Comparison of ENCODE assay signal across 11 cellular contexts in genomic region chr21:42534361-42534900, GRCh38. TPM values are rescaled to one million over a fixed set of nuclear protein-coding genes. Genes with fewer than 3 reads are reported as not detected.
A peak's percentile ranks its signal among the peaks of the same experiment; 100 is the strongest.
DNase-seq lines count a peak whose midpoint lies in the region; ATAC-seq and TF ChIP-seq lines count a peak whose summit lies in the region.
"Had no signal": no experiment of that assay in that cellular context is flagged by ENCODE, and none has a peak within 500 bp of the region (broad histone marks: within the 10 kb centered on the region; RNA-seq: fewer than 3 reads in every experiment).

No MANE protein-coding gene starts in this region.

- peaks cover 0 to 12% of the 10 kb centered on the region in 2 donors for H3K4me1 ChIP-seq in thoracic aorta (ENCODE audit: control insufficient read depth in 1 of 2, low read depth in 2 of 2)
- no peaks in the 10 kb centered on the region for H3K4me1 ChIP-seq in HAP-1

- no peaks in the 10 kb centered on the region for H3K9me3 ChIP-seq in thoracic aorta
- no peaks in the 10 kb centered on the region for H3K9me3 ChIP-seq in HAP-1

- ATAC-seq in Right ventricle myocardium superior (ENCODE audit: poor library complexity), result peak; percentile 11
- no peak for ATAC-seq in thoracic aorta (ENCODE audit: insufficient number of reproducible peaks, low FRiP score, low read depth)
- no peak for ATAC-seq in GM21576 (IDR thresholded peaks at IDR 0.05; ENCODE audit: unreplicated experiment)
- ATAC-seq in HG02840 (IDR thresholded peaks at IDR 0.05; ENCODE audit: low FRiP score, unreplicated experiment), result no peak

- no peak for TF ChIP-seq CTCF in thoracic aorta (IDR thresholded peaks at IDR 0.05)

- H3K4me3 ChIP-seq in thoracic aorta (peak overlapping the region; percentile 27), HAP-1 (no peak overlapping the region)

- in situ Hi-C loops in HAP-1 (cut with MboI; ENCODE audit: low sequenced_read_pairs), result no loop called here

- H3K36me3 ChIP-seq in thoracic aorta (no peaks in the 10 kb centered on the region), HAP-1 (replicated peaks) (no peaks in the 10 kb centered on the region)

- H3K27me3 ChIP-seq in thoracic aorta (replicated peaks; ENCODE audit: insufficient read depth) (no peaks in the 10 kb centered on the region), HAP-1 (ENCODE audit: low read depth) (no peaks in the 10 kb centered on the region)

- no peak overlapping the region for H3K27ac ChIP-seq in thoracic aorta

- peak; percentile 51 for DNase-seq in activated effector memory CD4-positive, alpha-beta T cell treated with anti-CD3 and anti-CD28 coated beads, Interleukin-2, amount 50 U/mL, for 16 hours
- no peak for DNase-seq in activated effector memory CD4-positive, alpha-beta T cell treated with Interleukin-2 at 50 U/mL for 16 hours
- DNase-seq in NCI-H510A treated with DMSO at 0.1 percent for 48 hours (lab: John Stamatoyannopoulos, UW) (peak; percentile 37), Right ventricle myocardium superior (peak; percentile 46), thoracic aorta (ENCODE audit: low spot score) (no peak), HAP-1 (ENCODE audit: low spot score in 2 of 2) (no peak)
- DNase-seq: activated naive CD4-positive, alpha-beta T cell; SHP77 treated with DMSO at 0.1 percent for 48 hours had no signal

- intact Hi-C loops in Right ventricle myocardium superior (cut with DNase I), result no loop called here

RNA-seq across cellular contexts. Expression of gene SLC37A1, which starts 20.8 kb away (rescaled TPM):
- 3.8 TPM for total RNA-seq in Right ventricle myocardium superior
- 1 to 10 TPM; 6.6 to 9.6 TPM for total RNA-seq in thoracic aorta
- total RNA-seq: myocyte had no signal

RNA-seq across cellular contexts. Expression of gene RSPH1, which starts 38.4 kb away (rescaled TPM):
- total RNA-seq in Right ventricle myocardium superior (not detected), thoracic aorta (under 1 TPM in 1 of 2 donors, not detected in 1; 0.27 TPM)
- total RNA-seq: myocyte had no signal

Comparison
In these comparisons a context has a peak if more than half of its experiments do, and no peak if none do; other contexts are left out.
1. DNase-seq: peak in activated effector memory CD4-positive, alpha-beta T cell treated with anti-CD3 and anti-CD28 coated beads, Interleukin-2, amount 50 U/mL, for 16 hours (single experiment), NCI-H510A treated with DMSO at 0.1 percent for 48 hours (single experiment) and Right ventricle myocardium superior (single experiment); none in activated effector memory CD4-positive, alpha-beta T cell treated with Interleukin-2 at 50 U/mL for 16 hours (single experiment), thoracic aorta (single experiment) and HAP-1 (0 of 2).